In the genomic region with DNA sequence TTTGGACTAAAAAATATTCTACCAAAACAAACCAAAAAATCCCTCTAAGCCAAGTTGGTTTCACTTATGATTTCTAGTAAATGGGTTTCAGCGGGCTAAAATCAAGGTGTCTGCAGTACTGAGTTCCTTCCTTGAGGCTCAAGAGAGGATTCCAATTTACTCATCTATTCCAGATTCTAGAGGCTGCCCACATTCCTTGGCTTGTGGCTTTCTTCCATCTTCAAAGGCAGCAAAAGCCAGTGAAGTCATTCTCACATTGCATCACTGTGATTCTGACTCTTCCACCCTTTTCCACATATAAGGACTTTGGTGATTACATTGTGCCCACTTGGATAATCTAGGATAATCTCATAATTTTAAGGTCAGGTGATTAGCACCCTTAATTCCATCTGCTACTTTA, we compare ENCODE assay signal across 18 cellular contexts. TPM values are rescaled to one million over a fixed set of nuclear protein-coding genes. Genes with fewer than 3 reads are reported as not detected.
A peak's percentile ranks its signal among the peaks of the same experiment; 100 is the strongest.
DNase-seq lines count a peak whose midpoint lies in the region; ATAC-seq and TF ChIP-seq lines count a peak whose summit lies in the region.
"Had no signal": no experiment of that assay in that cellular context is flagged by ENCODE, and none has a peak within 500 bp of the region (broad histone marks: within the 10 kb centered on the region; RNA-seq: fewer than 3 reads in every experiment).

No MANE protein-coding gene starts in this region.

- H3K79me2 ChIP-seq in GM23248 (ENCODE audit: insufficient read depth), result no peaks in the 10 kb centered on the region

- H3K9me2 ChIP-seq in GM23248 (ENCODE audit: insufficient read depth), result no peaks in the 10 kb centered on the region

- no peaks in the 10 kb centered on the region for H4K20me1 ChIP-seq in GM23248 (ENCODE audit: insufficient read depth)

- H3F3A ChIP-seq in GM23248 (ENCODE audit: insufficient read depth), result no peaks in the 10 kb centered on the region

- H3K9me3 ChIP-seq in GM23248 (ENCODE audit: low read depth), result no peaks in the 10 kb centered on the region
- H3K9me3 ChIP-seq: Caco-2 had no signal

- H3K4me3 ChIP-seq in GM23248, result no peak overlapping the region

- no peaks in the 10 kb centered on the region for H3K36me3 ChIP-seq in GM23248 (ENCODE audit: low read depth)

- peak; percentile 3 for DNase-seq in GM23248
- DNase-seq in M059J (ENCODE audit: low read depth), result peak; percentile 42
- DNase-seq in amniotic epithelial cell (ENCODE audit: low read depth), result peak; percentile 36
- peak; percentile 29 for DNase-seq in kidney tubule cell (ENCODE audit: low spot score)
- no peak for DNase-seq in mesothelial cell of epicardium (ENCODE audit: low spot score in 2 of 2, unreplicated experiment in 2 of 2)
- DNase-seq in activated naive CD8-positive, alpha-beta T cell treated with anti-CD3 and anti-CD28 coated beads, Interleukin-2, amount 50 U/mL, for 24 hours, result no peak
- no peak for DNase-seq in AML-193 (lab: John Stamatoyannopoulos, UW)
- DNase-seq: Caco-2, IMR-90, Karpas-422, NCI-H1105 treated with DMSO at 0.1 percent for 48 hours, NCI-H187, NCI-H345, NCI-H69, SHP77, T-helper 1 cell had no signal

- H3K9me3 Mint-ChIP-seq in mesothelial cell of epicardium, result peaks cover 7% of the 10 kb centered on the region
- H3K9me3 Mint-ChIP-seq in activated naive CD8-positive, alpha-beta T cell treated with anti-CD3 and anti-CD28 coated beads, Interleukin-2, amount 50 U/mL, for 24 hours, result no peaks in the 10 kb centered on the region

- peaks cover 7% of the 10 kb centered on the region for H3K4me1 Mint-ChIP-seq in mesothelial cell of epicardium
- H3K4me1 Mint-ChIP-seq in activated naive CD8-positive, alpha-beta T cell treated with anti-CD3 and anti-CD28 coated beads, Interleukin-2, amount 50 U/mL, for 24 hours, result no peaks in the 10 kb centered on the region

- WGBS in GM23248 (ENCODE audit: low coverage in 1 of 2, low lambda C conversion rate in 2 of 2, missing lambda C conversion rate in 2 of 2), 2 experiments, result 70 to 74% methylated on average over 1 of the region's 1 CpG

- no peak overlapping the region for H3K27ac ChIP-seq in GM23248

- H3K27ac Mint-ChIP-seq in mesothelial cell of epicardium, result no peak overlapping the region
- H3K27ac Mint-ChIP-seq in activated naive CD8-positive, alpha-beta T cell treated with anti-CD3 and anti-CD28 coated beads, Interleukin-2, amount 50 U/mL, for 24 hours, result no peak overlapping the region

- no peak overlapping the region for H3K4me2 ChIP-seq in GM23248 (ENCODE audit: unreplicated experiment)

- H3K27me3 ChIP-seq in GM23248 (replicated peaks; ENCODE audit: insufficient read depth), result no peaks in the 10 kb centered on the region

- no peaks in the 10 kb centered on the region for H3K36me3 Mint-ChIP-seq in mesothelial cell of epicardium
- no peaks in the 10 kb centered on the region for H3K36me3 Mint-ChIP-seq in activated naive CD8-positive, alpha-beta T cell treated with anti-CD3 and anti-CD28 coated beads, Interleukin-2, amount 50 U/mL, for 24 hours (ENCODE audit: low read depth)

- no peak for TF ChIP-seq CTCF in mesothelial cell of epicardium (IDR thresholded peaks at IDR 0.05; ENCODE audit: unreplicated experiment)

- in situ Hi-C loops in GM23248 (cut with MboI), result no loop called here

- no peaks in the 10 kb centered on the region for H3K27me3 Mint-ChIP-seq in mesothelial cell of epicardium (ENCODE audit: low read depth)
- H3K27me3 Mint-ChIP-seq in activated naive CD8-positive, alpha-beta T cell treated with anti-CD3 and anti-CD28 coated beads, Interleukin-2, amount 50 U/mL, for 24 hours, result no peaks in the 10 kb centered on the region

- no peak overlapping the region for H3K9ac ChIP-seq in GM23248

- H2AFZ ChIP-seq in GM23248, result no peak overlapping the region

- no peak for ATAC-seq in HG02588 (IDR thresholded peaks at IDR 0.05; ENCODE audit: unreplicated experiment)
- ATAC-seq in activated naive CD8-positive, alpha-beta T cell treated with anti-CD3 and anti-CD28 coated beads, Interleukin-2, amount 50 U/mL, for 24 hours, result no peak
- ATAC-seq: SK-N-SH treated with all-trans-retinoic acid at 6 μM for 48 hours had no signal

- H3K4me3 Mint-ChIP-seq in mesothelial cell of epicardium, result no peak overlapping the region
- H3K4me3 Mint-ChIP-seq in activated naive CD8-positive, alpha-beta T cell treated with anti-CD3 and anti-CD28 coated beads, Interleukin-2, amount 50 U/mL, for 24 hours, result no peak overlapping the region

- H3K4me1 ChIP-seq in GM23248 (ENCODE audit: insufficient read depth), result no peaks in the 10 kb centered on the region
- H3K4me1 ChIP-seq: Caco-2 had no signal

RNA-seq across cellular contexts. Expression of gene DPPA2, which starts 48.1 kb away (rescaled TPM):
- not detected in 2 replicates for total RNA-seq in GM23248 (2014; rRNA removed; shearing (Covaris generic))
- polyA plus RNA-seq in GM23248 (2016; fragmentation: Nextera tagmentation; extraction: Ambion mirVana), result not detected in 2 replicates
- not detected in 2 replicates for total RNA-seq in M059J (2014; rRNA removed; shearing (Covaris generic))
- total RNA-seq in mesothelial cell of epicardium, result 1.2 to 1.4 TPM (median 1.2 TPM) in 3 replicates
- total RNA-seq: Caco-2, IMR-90 had no signal
- polyA plus RNA-seq: IMR-90 had no signal

Comparison
In these comparisons a context has a peak if more than half of its experiments do, and no peak if none do; other contexts are left out.
1. DNase-seq: peak in GM23248 (single experiment), M059J (single experiment), amniotic epithelial cell (single experiment) and kidney tubule cell (single experiment); none in mesothelial cell of epicardium (0 of 2), activated naive CD8-positive, alpha-beta T cell treated with anti-CD3 and anti-CD28 coated beads, Interleukin-2, amount 50 U/mL, for 24 hours (single experiment) and AML-193 (0 of 2).